8 cellular contexts compared by ENCODE assay signal in the genomic region with DNA sequence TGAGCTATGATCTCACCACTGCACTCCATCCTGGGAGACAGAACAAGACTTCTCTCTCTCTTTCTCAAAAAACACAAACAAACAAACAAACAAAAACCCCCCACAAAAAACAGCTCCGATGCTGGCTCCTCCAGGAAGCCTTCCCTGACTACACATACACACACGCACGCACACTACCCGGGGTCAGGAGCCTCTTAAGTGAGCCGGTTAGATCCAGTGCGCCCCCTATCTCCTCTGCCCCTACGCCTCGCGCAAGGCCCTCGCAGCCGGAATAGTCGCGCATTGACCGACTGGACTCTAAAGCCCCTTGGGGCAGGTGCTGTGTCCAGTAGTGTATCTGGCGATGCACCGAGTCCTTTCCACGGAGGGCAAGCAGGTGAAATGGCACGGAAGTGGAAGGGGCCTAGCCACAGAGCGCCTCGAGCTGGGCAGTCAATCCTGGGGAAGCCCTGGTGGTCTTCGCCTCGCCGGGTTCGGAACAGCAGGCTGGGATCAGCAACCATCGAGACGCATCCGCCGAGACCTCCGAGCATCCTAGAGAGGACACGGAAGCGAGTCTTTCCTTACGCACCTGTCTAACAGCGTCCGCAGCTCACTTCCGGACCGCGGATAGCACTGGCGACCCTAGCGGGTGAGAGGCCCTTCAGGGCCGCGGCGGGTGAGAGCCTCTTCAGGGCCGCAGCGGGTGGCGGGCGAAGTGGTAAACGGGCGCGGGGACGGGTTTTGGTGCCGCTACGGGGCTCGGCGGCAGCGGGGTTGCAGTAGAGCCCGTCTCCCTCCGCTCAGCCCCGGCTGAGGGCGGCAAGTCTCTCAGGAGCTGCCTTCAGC. TPM values are rescaled to one million over a fixed set of nuclear protein-coding genes. Genes with fewer than 3 reads are reported as not detected.
DNase-seq lines count a peak whose midpoint lies in the region; ATAC-seq and TF ChIP-seq lines count a peak whose summit lies in the region.

Gene ZSCAN25 (plus strand): TSS at position 588 of the 828 bp plus-strand sequence. CDS start 2,661 bp downstream, outside the sequence.

- peaks cover 5% of the 10 kb centered on the region for H3K4me1 ChIP-seq in endodermal cell (ENCODE audit: control insufficient read depth, insufficient read depth, low read length)

- DNase-seq in COLO829 (ENCODE audit: low spot score), result peak; percentile 97
- DNase-seq in HT-29 (ENCODE audit: low spot score), result peak; percentile 96
- DNase-seq in NOMO-1 treated with DMSO at 0.1 percent for 48 hours (lab: John Stamatoyannopoulos, UW; ENCODE audit: unreplicated experiment), result peak; percentile 92
- peak; percentile 68 to 75 (median 71) for DNase-seq in activated CD8-positive, alpha-beta memory T cell treated with anti-CD3 and anti-CD28 coated beads for 48 hours (ENCODE audit: low read depth in 2 of 3, low spot score in 2 of 3)
- DNase-seq in endodermal cell, result peak; percentile 98
- DNase-seq in mesenteric fat pad (ENCODE audit: low spot score), result peak; percentile 93
- DNase-seq in stimulated activated CD8-positive, alpha-beta memory T cell treated with anti-CD3 and anti-CD28 coated beads, Interleukin-15, amount 100 ng/mL, for 24 hours (ENCODE audit: low read depth), result peak; percentile 65

- peaks cover 16% of the 10 kb centered on the region for H3K4me1 Mint-ChIP-seq in endodermal cell

- peak; percentile 90 for ATAC-seq in GM19467 (IDR thresholded peaks at IDR 0.05; ENCODE audit: unreplicated experiment)

- H3K4me3 ChIP-seq in endodermal cell (ENCODE audit: low read length), result peak within 1 kb of the TSS; percentile 92

- H3K36me3 Mint-ChIP-seq in endodermal cell (ENCODE audit: low read depth), result peaks cover 34% of the 10 kb centered on the region

- WGBS in endodermal cell (ENCODE audit: insufficient coverage in 1 of 2, insufficient read length in 1 of 2), 2 experiments, result 0 to 1% methylated on average over 16 to 59 of the region's 59 CpGs

- H3K27ac Mint-ChIP-seq in endodermal cell, result peak within 1 kb of the TSS; percentile 98

- peaks cover 27% of the 10 kb centered on the region for H3K27me3 Mint-ChIP-seq in endodermal cell (ENCODE audit: insufficient read depth)

- H3K9me3 Mint-ChIP-seq in endodermal cell, result peaks cover 2% of the 10 kb centered on the region

- peaks cover 34% of the 10 kb centered on the region for H3K36me3 ChIP-seq in endodermal cell (ENCODE audit: control insufficient read depth, insufficient read depth, low read length)

- TF ChIP-seq CTCF in endodermal cell (conservative IDR thresholded peaks at IDR 0.05), result peak; percentile 74

- no peaks in the 10 kb centered on the region for H3K27me3 ChIP-seq in endodermal cell (ENCODE audit: control insufficient read depth, insufficient read depth, low read length, poor library complexity, severe bottlenecking)

- H3K9me3 ChIP-seq in endodermal cell (ENCODE audit: control insufficient read depth, low read length), result no peaks in the 10 kb centered on the region

- peak within 1 kb of the TSS; percentile 88 for H3K4me3 Mint-ChIP-seq in endodermal cell

- peak within 1 kb of the TSS; percentile 85 for H3K9ac ChIP-seq in endodermal cell (ENCODE audit: extremely low read depth, low read length, poor library complexity, severe bottlenecking)

- H3K27ac ChIP-seq in endodermal cell (ENCODE audit: low read depth, low read length), result peak within 1 kb of the TSS; percentile 92

RNA-seq across cellular contexts. Expression of gene ZSCAN25, which starts in this region (rescaled TPM):
- 11.0 and 15.0 TPM in 2 replicates for total RNA-seq in HT-29 (2014; rRNA removed; shearing (Covaris generic))
- total RNA-seq in endodermal cell (10 to 100 TPM; 22.2 to 23.1 TPM), mesenteric fat pad (10.9 TPM)
- 12.4 TPM for polyA plus RNA-seq in endodermal cell (2013, experiment 1 of 2)
- 11.9 TPM for polyA plus RNA-seq in endodermal cell (2013, experiment 2 of 2)

Comparison
In these comparisons a context has a peak if more than half of its experiments do, and no peak if none do; other contexts are left out.
1. Peak in every context shown above with its lines: DNase-seq, ATAC-seq, H3K4me3 ChIP-seq and H3K27ac ChIP-seq.